Comparison of ENCODE assay signal across 11 cellular contexts in genomic region chr14:53509227-53509822, GRCh38.
DNase-seq lines count a peak whose midpoint lies in the region; ATAC-seq and TF ChIP-seq lines count a peak whose summit lies in the region.
"Had no signal": no experiment of that assay in that cellular context is flagged by ENCODE, and none has a peak within 500 bp of the region (broad histone marks: within the 10 kb centered on the region; RNA-seq: fewer than 3 reads in every experiment).

No MANE protein-coding gene starts in this region.

- H4K91ac ChIP-seq in IMR-90 (ENCODE audit: insufficient read depth, low read depth, low read length): peak overlapping the region; percentile 100

- no peak overlapping the region for H3K4me3 Mint-ChIP-seq in osteocyte (ENCODE audit: unreplicated experiment)

- dilution Hi-C loops in IMR-90 (cut with HindIII; ENCODE audit: low sequenced_read_pairs, unreplicated experiment): no loop called here

- POLR2A ChIA-PET in IMR-90 (lab: Charles Lee; ENCODE audit: unreplicated experiment): no interaction called here

- in situ Hi-C loops in IMR-90 (cut with MboI; ENCODE audit: low sequenced_read_pairs): no loop called here

- H3K27ac ChIP-seq in IMR-90 (ENCODE audit: insufficient read depth, low read length) (peak overlapping the region; percentile 92), thyroid gland (peak overlapping the region; percentile 70 to 89 (median 71))
- H3K27ac ChIP-seq: body of pancreas, spleen had no signal

- TF ChIP-seq POLR2A in IMR-90 (IDR thresholded peaks at IDR 0.05; ENCODE audit: low read depth, low read length) (no peak), thyroid gland (IDR thresholded peaks at IDR 0.05) (no peak)

- peak overlapping the region; percentile 96 for H2BK120ac ChIP-seq in IMR-90 (ENCODE audit: low read depth, low read length)

- peaks cover 11% of the 10 kb centered on the region for H3K9me3 Mint-ChIP-seq in osteocyte (ENCODE audit: unreplicated experiment)

- ATAC-seq in IMR-90 (ENCODE audit: low read depth): peak; percentile 96
- ATAC-seq: body of pancreas had no signal

- peak overlapping the region; percentile 90 for H3K23ac ChIP-seq in IMR-90 (ENCODE audit: low read depth, low read length)

- peaks cover 17% of the 10 kb centered on the region for H3K9me1 ChIP-seq in IMR-90 (ENCODE audit: insufficient read depth, low read length)

- H2AK5ac ChIP-seq in IMR-90 (ENCODE audit: low read depth, low read length): peak overlapping the region; percentile 91

- H3K9me3 ChIP-seq in IMR-90 (ENCODE audit: control insufficient read depth, insufficient read depth, low read length): no peaks in the 10 kb centered on the region
- no peaks in the 10 kb centered on the region for H3K9me3 ChIP-seq in thyroid gland

- H2AK9ac ChIP-seq in IMR-90 (replicated peaks; ENCODE audit: low read depth, low read length, poor library complexity): peak overlapping the region; percentile 88

- H3K14ac ChIP-seq in IMR-90 (replicated peaks; ENCODE audit: low read depth, low read length): peak overlapping the region; percentile 99

- no TSS peak for BruUV-seq in IMR-90 (replicated peaks; lab: Mats Ljungman, UMichigan)

- H4K20me1 ChIP-seq in IMR-90 (ENCODE audit: insufficient read depth, low read length): no peaks in the 10 kb centered on the region

- no peaks in the 10 kb centered on the region for H3K79me1 ChIP-seq in IMR-90 (ENCODE audit: low read depth in 1 of 2, low read length in 2 of 2)

- DNase-seq in IMR-90 (peak; percentile 92), epithelial cell of esophagus (ENCODE audit: low read depth) (peak; percentile 89), medulla oblongata (ENCODE audit: extremely low spot score) (peak; percentile 48), thyroid gland (peak; percentile 10 to 22), SIG-M5 (lab: John Stamatoyannopoulos, UW) (no peak), osteocyte (ENCODE audit: extremely low spot score, unreplicated experiment) (no peak), activated gamma-delta T cell (lab: John Stamatoyannopoulos, UW) (no peak)
- no peak for DNase-seq in activated effector memory CD4-positive, alpha-beta T cell treated with anti-CD3 and anti-CD28 coated beads, Interleukin-2, amount 50 U/mL, for 16 hours
- DNase-seq: SHP77, spleen had no signal

- no peaks in the 10 kb centered on the region for H3K27me3 Mint-ChIP-seq in osteocyte (ENCODE audit: unreplicated experiment)

- CTCF ChIA-PET in IMR-90 (lab: Yijun Ruan, JAX): interaction anchor here (0.7 kb wide), 1 partner anchor 31 kb away, joined by 3 read pairs; no protein-coding TSS in a partner anchor

- peak overlapping the region; percentile 27 for H3K4me2 ChIP-seq in IMR-90 (ENCODE audit: low read depth, low read length)

- no peaks in the 10 kb centered on the region for H3K27me3 ChIP-seq in IMR-90 (ENCODE audit: control insufficient read depth, insufficient read depth, low read length)
- no peaks in the 10 kb centered on the region for H3K27me3 ChIP-seq in thyroid gland
- H3K27me3 ChIP-seq: body of pancreas, spleen had no signal

- H4K8ac ChIP-seq in IMR-90 (ENCODE audit: low read depth in 2 of 2, low read length in 2 of 2): peak overlapping the region; percentile 88 to 99

- H2BK20ac ChIP-seq in IMR-90 (ENCODE audit: low read depth, low read length): peak overlapping the region; percentile 99

- H3K27ac Mint-ChIP-seq in osteocyte (ENCODE audit: unreplicated experiment): no peak overlapping the region

- H3K56ac ChIP-seq in IMR-90 (ENCODE audit: extremely low read depth, insufficient read depth, low read length): peak overlapping the region; percentile 81

- H3K36me3 Mint-ChIP-seq in osteocyte (ENCODE audit: unreplicated experiment): no peaks in the 10 kb centered on the region

- TF ChIP-seq RAD21 in IMR-90 (IDR thresholded peaks at IDR 0.05; ENCODE audit: low read length): no peak

- peak overlapping the region; percentile 83 for H2BK5ac ChIP-seq in IMR-90 (ENCODE audit: low read depth, low read length, poor library complexity, severe bottlenecking)

- 0% methylated on average over 1 of the region's 7 CpGs; no CpG with 5 or more reads in 1 of the 2 experiments for WGBS in IMR-90 (ENCODE audit: extremely low coverage in 2 of 2, insufficient read length in 1 of 2), 2 experiments
- WGBS in thyroid gland, 2 donors: 59 to 63% methylated on average over 7 of the region's 7 CpGs

- peak overlapping the region; percentile 56 for H3K9ac ChIP-seq in IMR-90 (ENCODE audit: low read depth, low read length)

- peak overlapping the region; percentile 97 for H3K4ac ChIP-seq in IMR-90 (ENCODE audit: low read depth, low read length)

- H2BK15ac ChIP-seq in IMR-90 (ENCODE audit: low read depth, low read length): peak overlapping the region; percentile 99

- H3K4me3 ChIP-seq in IMR-90 (ENCODE audit: insufficient read depth, low read depth, low read length) (no peak overlapping the region), epithelial cell of esophagus (ENCODE audit: low read length) (no peak overlapping the region), thyroid gland (replicated peaks in 1 of 3) (no peak overlapping the region)
- H3K4me3 ChIP-seq: body of pancreas, spleen had no signal

- H3K4me1 ChIP-seq in IMR-90 (ENCODE audit: control insufficient read depth, insufficient read depth, low read length): peaks cover 12% of the 10 kb centered on the region
- H3K4me1 ChIP-seq in thyroid gland: peaks cover 11 to 16% of the 10 kb centered on the region in 2 donors
- H3K4me1 ChIP-seq: body of pancreas, spleen had no signal

- peak overlapping the region; percentile 92 for H4K5ac ChIP-seq in IMR-90 (ENCODE audit: low read depth, low read length)

- H3K4me1 Mint-ChIP-seq in osteocyte (ENCODE audit: unreplicated experiment): no peaks in the 10 kb centered on the region

- intact Hi-C loops in IMR-90 (cut with micrococcal nuclease) (no loop called here), thyroid gland (cut with DNase I) (no loop called here)

- peak overlapping the region; percentile 92 for H2AFZ ChIP-seq in IMR-90 (replicated peaks; ENCODE audit: low read length, poor library complexity)

- H3K36me3 ChIP-seq in IMR-90 (ENCODE audit: control insufficient read depth, insufficient read depth, low read length) (no peaks in the 10 kb centered on the region), thyroid gland (no peaks in the 10 kb centered on the region)
- H3K36me3 ChIP-seq: spleen had no signal

- peak overlapping the region; percentile 88 for H3K18ac ChIP-seq in IMR-90 (ENCODE audit: low read depth, low read length)

- TF ChIP-seq CTCF in IMR-90 (conservative IDR thresholded peaks at IDR 0.05; ENCODE audit: low read depth, low read length): no peak
- no peak for TF ChIP-seq CTCF in epithelial cell of esophagus (IDR thresholded peaks at IDR 0.05; ENCODE audit: insufficient read depth, low read depth, low read length, missing control alignments)
- TF ChIP-seq CTCF in thyroid gland (IDR thresholded peaks at IDR 0.05): no peak
- TF ChIP-seq CTCF in osteocyte (IDR thresholded peaks at IDR 0.05): no peak

TF ChIP-seq in IMR-90, 13 proteins besides CTCF, POLR2A, EP300 and RAD21:
- TF ChIP-seq FOS (IDR thresholded peaks at IDR 0.05; ENCODE audit: low read depth, low read length): no peak
- TF ChIP-seq MAFK (IDR thresholded peaks at IDR 0.05; ENCODE audit: low read depth, low read length): peak; percentile 27
- peak; percentile 40; the same call in 1 of the 2 replicates for TF ChIP-seq CEBPB (IDR thresholded peaks at IDR 0.05; ENCODE audit: low read depth, low read length)
- TF ChIP-seq MAZ (IDR thresholded peaks at IDR 0.05; ENCODE audit: borderline replicate concordance, low read depth, low read length): peak; percentile 71; the same call in 1 of the 2 replicates

Comparison
In these comparisons a context has a peak if more than half of its experiments do, and no peak if none do; other contexts are left out.
1. DNase-seq: peak in IMR-90 (single experiment), epithelial cell of esophagus (single experiment), medulla oblongata (single experiment) and thyroid gland (2 of 2); none in SIG-M5 (single experiment), activated effector memory CD4-positive, alpha-beta T cell treated with anti-CD3 and anti-CD28 coated beads, Interleukin-2, amount 50 U/mL, for 16 hours (single experiment), osteocyte (single experiment) and activated gamma-delta T cell (single experiment).